Comparison of ENCODE assay signal across 16 cellular contexts in the genomic region with DNA sequence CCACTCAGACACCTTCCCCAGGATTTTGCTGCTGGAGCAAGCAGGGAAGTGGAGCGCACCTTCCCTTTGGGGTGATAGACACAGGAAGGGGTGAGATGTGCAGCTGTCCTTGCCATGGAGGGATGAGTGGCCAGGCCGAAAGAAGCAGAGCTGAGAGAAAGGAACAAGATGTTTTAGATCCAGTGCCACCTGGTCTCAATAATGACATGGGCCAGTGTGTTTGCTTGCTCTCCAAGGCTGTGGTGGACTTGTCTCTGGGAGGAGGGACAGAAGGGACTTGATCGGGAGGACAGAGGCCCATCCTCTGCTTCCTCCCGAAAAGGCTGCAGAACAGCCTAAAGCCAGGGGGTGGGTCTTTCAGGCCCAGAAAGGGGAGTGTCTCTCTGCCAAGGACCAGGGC.
A peak's percentile ranks its signal among the peaks of the same experiment; 100 is the strongest.
DNase-seq lines count a peak whose midpoint lies in the region; ATAC-seq, FAIRE-seq and TF ChIP-seq lines count a peak whose summit lies in the region.
"Had no signal": no experiment of that assay in that cellular context is flagged by ENCODE, and none has a peak within 500 bp of the region (broad histone marks: within the 10 kb centered on the region; RNA-seq: fewer than 3 reads in every experiment).

No MANE protein-coding gene starts in this region.

- FAIRE-seq in HTR-8/SVneo (lab: Jason Lieb, UNC): peak; percentile 81

- H3K36me3 Mint-ChIP-seq in CD4-positive, CD25-positive, alpha-beta regulatory T cell: peaks cover 3% of the 10 kb centered on the region
- H3K36me3 Mint-ChIP-seq in brain: no peaks in the 10 kb centered on the region
- H3K36me3 Mint-ChIP-seq: CD8-positive, alpha-beta memory T cell had no signal

- H3K27me3 ChIP-seq in CD4-positive, CD25-positive, alpha-beta regulatory T cell (ENCODE audit: control insufficient read depth, insufficient read depth, low read length): no peaks in the 10 kb centered on the region
- H3K27me3 ChIP-seq in spleen (replicated peaks in 1 of 7): peaks cover 0 to 13% (median 4%) of the 10 kb centered on the region in 7 donors

- no peak overlapping the region for H3K4me3 ChIP-seq in CD4-positive, CD25-positive, alpha-beta regulatory T cell (ENCODE audit: low read depth, low read length)
- no peak overlapping the region for H3K4me3 ChIP-seq in spleen
- H3K4me3 ChIP-seq: SJCRH30 had no signal

- no peak for TF ChIP-seq CTCF in brain (conservative IDR thresholded peaks at IDR 0.05)
- TF ChIP-seq CTCF in spleen (IDR thresholded peaks at IDR 0.05 in 8 of 11, conservative IDR thresholded peaks at IDR 0.05 in 3 of 11): no peak

- no peaks in the 10 kb centered on the region for H3K27me3 Mint-ChIP-seq in CD4-positive, CD25-positive, alpha-beta regulatory T cell
- H3K27me3 Mint-ChIP-seq in brain: peaks cover 2% of the 10 kb centered on the region

- WGBS in spleen, 5 donors: 67 to 83% (median 77%) methylated on average over 4 of the region's 4 CpGs

- H3K4me3 Mint-ChIP-seq in CD4-positive, CD25-positive, alpha-beta regulatory T cell: no peak overlapping the region
- no peak overlapping the region for H3K4me3 Mint-ChIP-seq in brain
- H3K4me3 Mint-ChIP-seq: CD8-positive, alpha-beta memory T cell had no signal

- H3K4me1 Mint-ChIP-seq in CD4-positive, CD25-positive, alpha-beta regulatory T cell: peaks cover 0 to 29% (median 10%) of the 10 kb centered on the region in 4 donors
- peaks cover 84% of the 10 kb centered on the region for H3K4me1 Mint-ChIP-seq in brain

- peaks cover 8% of the 10 kb centered on the region for H3K4me1 ChIP-seq in CD4-positive, CD25-positive, alpha-beta regulatory T cell (ENCODE audit: control insufficient read depth, insufficient read depth, low read length, poor library complexity, severe bottlenecking)
- H3K4me1 ChIP-seq in spleen: peaks cover 19 to 98% (median 71%) of the 10 kb centered on the region in 6 donors

- no peaks in the 10 kb centered on the region for H3K36me3 ChIP-seq in CD4-positive, CD25-positive, alpha-beta regulatory T cell (ENCODE audit: control insufficient read depth, insufficient read depth, low read length)
- H3K36me3 ChIP-seq in spleen: no peaks in the 10 kb centered on the region
- H3K36me3 ChIP-seq: SJCRH30 had no signal

- no peak for DNase-seq in CD4-positive, CD25-positive, alpha-beta regulatory T cell
- no peak for DNase-seq in HTR-8/SVneo (ENCODE audit: insufficient read length, low spot score)
- DNase-seq in spleen: no peak
- DNase-seq in occipital lobe (lab: John Stamatoyannopoulos, UW): no peak
- no peak for DNase-seq in activated CD4-positive, CD25-positive, alpha-beta regulatory T cell treated with anti-CD3 and anti-CD28 coated beads, Interleukin-2, amount 50 U/mL, for 72 hours
- DNase-seq: CD8-positive, alpha-beta memory T cell; DND-41; GDM1; GOT3; KBM-7; NCI-H1092; NCI-H2107; NCI-H748 treated with DMSO at 0.1 percent for 48 hours; SJCRH30 had no signal

- intact Hi-C loops in spleen (cut with DNase I; ENCODE audit: low total_unique reads): no loop called here

- H3K9me3 Mint-ChIP-seq in CD4-positive, CD25-positive, alpha-beta regulatory T cell: no peaks in the 10 kb centered on the region
- H3K9me3 Mint-ChIP-seq in brain: peaks cover 0 to 5% (median 4%) of the 10 kb centered on the region in 5 experiments

- no peak for ATAC-seq in CD4-positive, CD25-positive, alpha-beta regulatory T cell (ENCODE audit: low read depth in 2 of 2)
- ATAC-seq in GM18868 (IDR thresholded peaks at IDR 0.05; ENCODE audit: unreplicated experiment): no peak

- no peaks in the 10 kb centered on the region for H3K9me3 ChIP-seq in CD4-positive, CD25-positive, alpha-beta regulatory T cell (ENCODE audit: control insufficient read depth in 2 of 2, low read length in 2 of 2)
- H3K9me3 ChIP-seq in spleen: no peaks in the 10 kb centered on the region
- H3K9me3 ChIP-seq: SJCRH30 had no signal

- H3K27ac Mint-ChIP-seq in CD4-positive, CD25-positive, alpha-beta regulatory T cell: peak overlapping the region in 2 of 3 donors; percentile 65 to 71
- peak overlapping the region; percentile 86 to 98 (median 97) for H3K27ac Mint-ChIP-seq in brain

- H3K27ac ChIP-seq in CD4-positive, CD25-positive, alpha-beta regulatory T cell (ENCODE audit: insufficient read depth, low read length, poor library complexity, severe bottlenecking): no peak overlapping the region
- peak overlapping the region in 7 of 8 donors; percentile 0 to 75 (median 58) for H3K27ac ChIP-seq in spleen
- H3K27ac ChIP-seq: SJCRH30 had no signal

- no peak for TF ChIP-seq POLR2A in spleen (IDR thresholded peaks at IDR 0.05)
